ENCODE assay signal across 1 cellular context in genomic region chr16:23156946-23157460, GRCh38.
A peak's percentile ranks its signal among the peaks of the same experiment; 100 is the strongest.
TF ChIP-seq lines count a peak whose summit lies in the region.

No MANE protein-coding gene starts in this region.

TF ChIP-seq in K562, 482 proteins besides CTCF, POLR2A, EP300 and RAD21:
- TF ChIP-seq SPI1 (IDR thresholded peaks at IDR 0.05; ENCODE audit: borderline replicate concordance, low read depth, low read length) (peak; percentile 62; the same call in 1 of the 2 replicates), POLR2B (IDR thresholded peaks at IDR 0.05; ENCODE audit: low read depth, partially characterized antibody) (no peak)
